In the genomic region with DNA sequence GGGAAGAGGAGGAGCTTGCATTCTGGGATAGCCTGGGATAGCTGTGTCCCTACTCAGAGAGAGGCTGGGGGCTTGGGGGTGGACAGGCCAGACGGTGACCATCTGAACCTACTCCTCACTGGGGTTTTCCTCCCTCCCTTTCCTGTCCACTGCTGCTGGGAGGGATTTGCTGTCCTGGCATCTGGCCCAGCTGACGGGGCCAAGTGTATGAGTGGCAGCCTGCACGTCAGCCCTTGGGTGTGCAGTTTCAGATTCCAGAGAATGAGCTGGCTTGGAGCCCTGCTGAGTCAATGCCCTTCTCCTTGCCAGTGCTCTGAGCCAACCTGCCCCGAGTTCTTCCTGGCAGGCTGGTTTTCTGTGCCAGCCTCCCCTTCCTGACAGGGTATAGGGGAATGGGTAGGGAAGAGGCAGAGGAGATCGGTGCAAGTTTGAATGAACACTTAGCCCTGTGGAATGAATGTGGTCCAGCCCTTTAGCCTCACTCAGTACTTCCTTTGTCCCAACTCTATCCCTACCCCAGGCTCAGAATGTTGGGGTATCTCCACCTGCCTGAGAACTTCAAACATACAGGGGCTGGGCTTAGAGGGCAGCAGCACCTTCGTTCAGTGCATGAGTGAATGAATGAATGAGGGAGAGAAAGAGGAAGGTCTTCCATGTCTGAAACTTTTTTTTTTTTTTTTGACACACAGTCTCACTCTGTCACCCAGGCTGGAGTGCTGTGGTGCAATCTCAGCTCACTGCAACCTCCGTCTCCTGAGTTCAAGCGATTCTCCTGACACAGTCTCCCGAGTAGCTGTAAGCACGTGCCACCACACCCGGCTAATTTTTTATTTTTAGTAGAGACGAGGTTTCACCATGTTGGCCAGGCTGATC, we compare ENCODE assay signal across 1 cellular context.
TF ChIP-seq lines count a peak whose summit lies in the region.

No MANE protein-coding gene starts in this region.

TF ChIP-seq in liver, 16 proteins besides CTCF, POLR2A, EP300 and RAD21 (continued from another document):
- TF ChIP-seq, protein P1, sequence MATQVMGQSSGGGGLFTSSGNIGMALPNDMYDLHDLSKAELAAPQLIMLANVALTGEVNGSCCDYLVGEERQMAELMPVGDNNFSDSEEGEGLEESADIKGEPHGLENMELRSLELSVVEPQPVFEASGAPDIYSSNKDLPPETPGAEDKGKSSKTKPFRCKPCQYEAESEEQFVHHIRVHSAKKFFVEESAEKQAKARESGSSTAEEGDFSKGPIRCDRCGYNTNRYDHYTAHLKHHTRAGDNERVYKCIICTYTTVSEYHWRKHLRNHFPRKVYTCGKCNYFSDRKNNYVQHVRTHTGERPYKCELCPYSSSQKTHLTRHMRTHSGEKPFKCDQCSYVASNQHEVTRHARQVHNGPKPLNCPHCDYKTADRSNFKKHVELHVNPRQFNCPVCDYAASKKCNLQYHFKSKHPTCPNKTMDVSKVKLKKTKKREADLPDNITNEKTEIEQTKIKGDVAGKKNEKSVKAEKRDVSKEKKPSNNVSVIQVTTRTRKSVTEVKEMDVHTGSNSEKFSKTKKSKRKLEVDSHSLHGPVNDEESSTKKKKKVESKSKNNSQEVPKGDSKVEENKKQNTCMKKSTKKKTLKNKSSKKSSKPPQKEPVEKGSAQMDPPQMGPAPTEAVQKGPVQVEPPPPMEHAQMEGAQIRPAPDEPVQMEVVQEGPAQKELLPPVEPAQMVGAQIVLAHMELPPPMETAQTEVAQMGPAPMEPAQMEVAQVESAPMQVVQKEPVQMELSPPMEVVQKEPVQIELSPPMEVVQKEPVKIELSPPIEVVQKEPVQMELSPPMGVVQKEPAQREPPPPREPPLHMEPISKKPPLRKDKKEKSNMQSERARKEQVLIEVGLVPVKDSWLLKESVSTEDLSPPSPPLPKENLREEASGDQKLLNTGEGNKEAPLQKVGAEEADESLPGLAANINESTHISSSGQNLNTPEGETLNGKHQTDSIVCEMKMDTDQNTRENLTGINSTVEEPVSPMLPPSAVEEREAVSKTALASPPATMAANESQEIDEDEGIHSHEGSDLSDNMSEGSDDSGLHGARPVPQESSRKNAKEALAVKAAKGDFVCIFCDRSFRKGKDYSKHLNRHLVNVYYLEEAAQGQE (IDR thresholded peaks at IDR 0.05), result peak; percentile 78
- TF ChIP-seq FOXA1 (IDR thresholded peaks at IDR 0.05), result peak; percentile 9
- TF ChIP-seq, protein P2, sequence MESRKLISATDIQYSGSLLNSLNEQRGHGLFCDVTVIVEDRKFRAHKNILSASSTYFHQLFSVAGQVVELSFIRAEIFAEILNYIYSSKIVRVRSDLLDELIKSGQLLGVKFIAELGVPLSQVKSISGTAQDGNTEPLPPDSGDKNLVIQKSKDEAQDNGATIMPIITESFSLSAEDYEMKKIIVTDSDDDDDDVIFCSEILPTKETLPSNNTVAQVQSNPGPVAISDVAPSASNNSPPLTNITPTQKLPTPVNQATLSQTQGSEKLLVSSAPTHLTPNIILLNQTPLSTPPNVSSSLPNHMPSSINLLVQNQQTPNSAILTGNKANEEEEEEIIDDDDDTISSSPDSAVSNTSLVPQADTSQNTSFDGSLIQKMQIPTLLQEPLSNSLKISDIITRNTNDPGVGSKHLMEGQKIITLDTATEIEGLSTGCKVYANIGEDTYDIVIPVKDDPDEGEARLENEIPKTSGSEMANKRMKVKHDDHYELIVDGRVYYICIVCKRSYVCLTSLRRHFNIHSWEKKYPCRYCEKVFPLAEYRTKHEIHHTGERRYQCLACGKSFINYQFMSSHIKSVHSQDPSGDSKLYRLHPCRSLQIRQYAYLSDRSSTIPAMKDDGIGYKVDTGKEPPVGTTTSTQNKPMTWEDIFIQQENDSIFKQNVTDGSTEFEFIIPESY (IDR thresholded peaks at IDR 0.05), result peak; percentile 86
- TF ChIP-seq YY1 (IDR thresholded peaks at IDR 0.05), result peak; percentile 77
- TF ChIP-seq EGR1 (IDR thresholded peaks at IDR 0.05; ENCODE audit: low read depth in 2 of 2), result peak in 1 of 2 donors; percentile 61
